Comparison of ENCODE assay signal across 18 cellular contexts in genomic region chr17:74892013-74892841, GRCh38. TPM values are rescaled to one million over a fixed set of nuclear protein-coding genes. Genes with fewer than 3 reads are reported as not detected.
DNase-seq lines count a peak whose midpoint lies in the region; ATAC-seq and TF ChIP-seq lines count a peak whose summit lies in the region.
"Had no signal": no experiment of that assay in that cellular context is flagged by ENCODE, and none has a peak within 500 bp of the region (broad histone marks: within the 10 kb centered on the region; RNA-seq: fewer than 3 reads in every experiment).

No MANE protein-coding gene starts in this region.

- no peak overlapping the region for H3K4me3 ChIP-seq in Panc1 (ENCODE audit: low read depth in 2 of 2, low read length in 2 of 2)
- H3K4me3 ChIP-seq in hepatocyte: no peak overlapping the region

- H3K36me3 ChIP-seq in Panc1 (ENCODE audit: control insufficient read depth, insufficient read depth, low read length): no peaks in the 10 kb centered on the region
- H3K36me3 ChIP-seq in hepatocyte (replicated peaks; ENCODE audit: insufficient read depth, low read depth): no peaks in the 10 kb centered on the region

- peak overlapping the region; percentile 87 for H3K4me2 ChIP-seq in hepatocyte

- in situ Hi-C loops in Panc1 (cut with HindIII; ENCODE audit: low pct_unique_long_range_greater_than_20kb, low sequenced_read_pairs): no loop called here

- POLR2A ChIA-PET in Panc1 (lab: Charles Lee): no interaction called here

- H3K4me1 Mint-ChIP-seq in stimulated activated effector memory CD8-positive, alpha-beta T cell treated with anti-CD3 and anti-CD28 coated beads, Interleukin-12 subunit alpha, Interleukin-12 subunit beta, amount 100 ng/mL, for 72 hours: peaks cover 6% of the 10 kb centered on the region

- TF ChIP-seq CTCF in Panc1 (IDR thresholded peaks at IDR 0.05): no peak
- no peak for TF ChIP-seq CTCF in hepatocyte (IDR thresholded peaks at IDR 0.05; ENCODE audit: poor library complexity)

- 87% methylated on average over 20 of the region's 20 CpGs for WGBS in hepatocyte (ENCODE audit: low lambda C conversion rate, missing lambda C conversion rate)

- no peaks in the 10 kb centered on the region for H3K9me3 Mint-ChIP-seq in stimulated activated effector memory CD8-positive, alpha-beta T cell treated with anti-CD3 and anti-CD28 coated beads, Interleukin-12 subunit alpha, Interleukin-12 subunit beta, amount 100 ng/mL, for 72 hours

- ATAC-seq in Panc1 (peak; percentile 29; the same call in 1 of the 2 replicates), HG03045 (IDR thresholded peaks at IDR 0.05; ENCODE audit: unreplicated experiment) (no peak)
- peak; percentile 6 for ATAC-seq in stimulated activated effector memory CD8-positive, alpha-beta T cell treated with anti-CD3 and anti-CD28 coated beads, Interleukin-12 subunit alpha, Interleukin-12 subunit beta, amount 100 ng/mL, for 72 hours

- no peaks in the 10 kb centered on the region for H3K79me2 ChIP-seq in hepatocyte

- intact Hi-C loops in Panc1 (cut with micrococcal nuclease; ENCODE audit: unreplicated experiment): no loop called here

- H3K9me3 ChIP-seq in Panc1 (ENCODE audit: control insufficient read depth, insufficient read depth, low read depth, low read length) (no peaks in the 10 kb centered on the region), hepatocyte (ENCODE audit: low read depth) (no peaks in the 10 kb centered on the region)

- no peaks in the 10 kb centered on the region for H3K9me2 ChIP-seq in hepatocyte (replicated peaks; ENCODE audit: insufficient read depth)

- H3K27me3 ChIP-seq in Panc1 (ENCODE audit: control insufficient read depth, insufficient read depth, low read length): peaks cover 12% of the 10 kb centered on the region
- peaks cover 47% of the 10 kb centered on the region for H3K27me3 ChIP-seq in hepatocyte

- no TSS peak for BruUV-seq in Panc1 (replicated peaks; lab: Mats Ljungman, UMichigan)

- no peak overlapping the region for H3K4me3 Mint-ChIP-seq in stimulated activated effector memory CD8-positive, alpha-beta T cell treated with anti-CD3 and anti-CD28 coated beads, Interleukin-12 subunit alpha, Interleukin-12 subunit beta, amount 100 ng/mL, for 72 hours

- no peaks in the 10 kb centered on the region for H3K36me3 Mint-ChIP-seq in stimulated activated effector memory CD8-positive, alpha-beta T cell treated with anti-CD3 and anti-CD28 coated beads, Interleukin-12 subunit alpha, Interleukin-12 subunit beta, amount 100 ng/mL, for 72 hours
- H3K36me3 Mint-ChIP-seq: CD4-positive, alpha-beta memory T cell had no signal

- H3K27ac ChIP-seq in Panc1 (ENCODE audit: low read length) (no peak overlapping the region), hepatocyte (no peak overlapping the region)

- no peaks in the 10 kb centered on the region for H4K20me1 ChIP-seq in hepatocyte (ENCODE audit: insufficient read depth, poor library complexity, severe bottlenecking)

- peak; percentile 38 for DNase-seq in DMS79 (lab: John Stamatoyannopoulos, UW)
- no peak for DNase-seq in DMS79 treated with DMSO at 0.1 percent for 48 hours (lab: John Stamatoyannopoulos, UW)
- no peak for DNase-seq in Panc1 (ENCODE audit: low read depth, low spot score)
- no peak for DNase-seq in hepatocyte (ENCODE audit: low spot score)
- DNase-seq in stimulated activated effector memory CD8-positive, alpha-beta T cell treated with anti-CD3 and anti-CD28 coated beads, Interleukin-12 subunit alpha, Interleukin-12 subunit beta, amount 100 ng/mL, for 72 hours (ENCODE audit: low spot score in 2 of 2): no peak
- no peak for DNase-seq in NCI-H82 (lab: John Stamatoyannopoulos, UW)
- DNase-seq in stimulated activated CD4-positive, alpha-beta T cell treated with anti-CD3 and anti-CD28 coated beads, Interleukin-4, amount 100 ng/mL, for 1 hour: no peak
- DNase-seq: activated effector memory CD4-positive, alpha-beta T cell treated with Interleukin-2 at 50 U/mL for 16 hours; CD4-positive, alpha-beta memory T cell; hippocampal formation; left cardiac atrium; NCI-H226 had no signal

- CTCF ChIA-PET in Panc1 (lab: Charles Lee): interaction anchor here (1.1 kb wide), 1 partner anchor 14 kb away, joined by 3 read pairs; no protein-coding TSS in a partner anchor

- H3K27ac Mint-ChIP-seq in stimulated activated effector memory CD8-positive, alpha-beta T cell treated with anti-CD3 and anti-CD28 coated beads, Interleukin-12 subunit alpha, Interleukin-12 subunit beta, amount 100 ng/mL, for 72 hours: no peak overlapping the region

- no peaks in the 10 kb centered on the region for H3K4me1 ChIP-seq in Panc1 (ENCODE audit: control insufficient read depth, insufficient read depth, low read length)
- peaks cover 9% of the 10 kb centered on the region for H3K4me1 ChIP-seq in hepatocyte (ENCODE audit: insufficient read depth)

- H2AFZ ChIP-seq in hepatocyte: no peak overlapping the region

RNA-seq across cellular contexts. Expression of gene FADS6, which starts 1.2 kb away (rescaled TPM):
- total RNA-seq in Panc1 (2021; ENCODE audit: unreplicated experiment): not detected
- 0.59 TPM for polyA plus RNA-seq in Panc1 (2012; ENCODE audit: insufficient read length)
- total RNA-seq in hepatocyte: 4.0 and 4.2 TPM in 2 replicates
- 1.4 and 4.3 TPM in 2 replicates for polyA plus RNA-seq in hepatocyte
- total RNA-seq: CD4-positive, alpha-beta memory T cell; fibroblast of lung; left cardiac atrium; MCF 10A; myocyte; posterior vena cava; SK-MEL-5 had no signal
- polyA plus RNA-seq: CD4-positive, alpha-beta memory T cell; fibroblast of lung had no signal

RNA-seq across cellular contexts. Expression of gene FDXR, which starts 19.4 kb away (rescaled TPM):
- 21.8 TPM for total RNA-seq in Panc1 (2021; ENCODE audit: unreplicated experiment)
- polyA plus RNA-seq in Panc1 (2012; ENCODE audit: insufficient read length): 18.4 TPM
- total RNA-seq in hepatocyte: 9.3 and 12.2 TPM in 2 replicates
- 14.2 and 17.8 TPM in 2 replicates for polyA plus RNA-seq in hepatocyte

RNA-seq across cellular contexts. Expression of gene USH1G, which starts 30.8 kb away (rescaled TPM):
- total RNA-seq in Panc1 (2021; ENCODE audit: unreplicated experiment) (not detected), hepatocyte (0.48 and 1.6 TPM in 2 replicates)
- polyA plus RNA-seq in Panc1 (2012; ENCODE audit: insufficient read length): not detected
- 0.46 and 0.65 TPM in 2 replicates for polyA plus RNA-seq in hepatocyte
- total RNA-seq: CD4-positive, alpha-beta memory T cell; fibroblast of lung; MCF 10A; myocyte; posterior vena cava; SK-MEL-5 had no signal
- polyA plus RNA-seq: CD4-positive, alpha-beta memory T cell; fibroblast of lung had no signal

RNA-seq across cellular contexts. Expression of gene OTOP2, which starts 31.8 kb away (rescaled TPM):
- total RNA-seq in Panc1 (2021; ENCODE audit: unreplicated experiment): not detected
- not detected for polyA plus RNA-seq in Panc1 (2012; ENCODE audit: insufficient read length)
- total RNA-seq in hepatocyte: 0.16 and 1.1 TPM in 2 replicates
- 0.19 TPM in 1 of 2 replicates, not detected in the other for polyA plus RNA-seq in hepatocyte
- total RNA-seq: CD4-positive, alpha-beta memory T cell; fibroblast of lung; left cardiac atrium; MCF 10A; myocyte; posterior vena cava; SK-MEL-5 had no signal
- polyA plus RNA-seq: CD4-positive, alpha-beta memory T cell; fibroblast of lung had no signal

RNA-seq across cellular contexts. Expression of gene GRIN2C, which starts 32.5 kb away (rescaled TPM):
- total RNA-seq in Panc1 (2021; ENCODE audit: unreplicated experiment): 0.10 TPM
- polyA plus RNA-seq in Panc1 (2012; ENCODE audit: insufficient read length): 0.11 TPM
- not detected in 2 replicates for total RNA-seq in hepatocyte
- polyA plus RNA-seq in hepatocyte: 0.13 and 0.27 TPM in 2 replicates
- total RNA-seq: myocyte, SK-MEL-5 had no signal
- polyA plus RNA-seq: CD4-positive, alpha-beta memory T cell had no signal
